ENCODE assay signal across 11 cellular contexts in genomic region chr4:122797405-122798094, GRCh38. TPM values are rescaled to one million over a fixed set of nuclear protein-coding genes. Genes with fewer than 3 reads are reported as not detected.
DNase-seq lines count a peak whose midpoint lies in the region; ATAC-seq and TF ChIP-seq lines count a peak whose summit lies in the region.
"Had no signal": no experiment of that assay in that cellular context is flagged by ENCODE, and none has a peak within 500 bp of the region (broad histone marks: within the 10 kb centered on the region; RNA-seq: fewer than 3 reads in every experiment).

No MANE protein-coding gene starts in this region.

- H3K4me3 Mint-ChIP-seq in endothelial cell (ENCODE audit: unreplicated experiment), result no peak overlapping the region
- H3K4me3 Mint-ChIP-seq: CD14-positive monocyte had no signal

- H3K9me3 ChIP-seq in A673 (ENCODE audit: low read depth, low read length, poor library complexity, severe bottlenecking) (no peaks in the 10 kb centered on the region), neuronal stem cell (replicated peaks in 1 of 2; ENCODE audit: control insufficient read depth in 2 of 2, insufficient read depth in 1 of 2, low read depth in 1 of 2, low read length in 2 of 2) (no peaks in the 10 kb centered on the region), BE2C (no peaks in the 10 kb centered on the region)

- H3K23ac ChIP-seq in neuronal stem cell (ENCODE audit: low read depth, low read length, poor library complexity), result no peak overlapping the region

- H2BK5ac ChIP-seq in neuronal stem cell (ENCODE audit: low read length), result no peak overlapping the region

- H3K14ac ChIP-seq in neuronal stem cell (ENCODE audit: low read length), result no peak overlapping the region

- H3K36me3 Mint-ChIP-seq in endothelial cell (ENCODE audit: low read depth, unreplicated experiment), result no peaks in the 10 kb centered on the region
- H3K36me3 Mint-ChIP-seq: CD14-positive monocyte had no signal

- H3K36me3 ChIP-seq in A673 (ENCODE audit: insufficient read depth, low read length, poor library complexity, severe bottlenecking) (no peaks in the 10 kb centered on the region), neuronal stem cell (replicated peaks in 1 of 2; ENCODE audit: control insufficient read depth in 2 of 2, insufficient read depth in 2 of 2, low read length in 2 of 2) (no peaks in the 10 kb centered on the region), BE2C (no peaks in the 10 kb centered on the region)

- H3K27ac ChIP-seq in A673 (ENCODE audit: low read depth, low read length, poor library complexity, severe bottlenecking) (peak overlapping the region; percentile 78), neuronal stem cell (replicated peaks; ENCODE audit: low read length) (no peak overlapping the region)

- no TSS peak for BruUV-seq in A673 (replicated peaks; lab: Mats Ljungman, UMichigan)

- POLR2A ChIA-PET in A673 (lab: Charles Lee; ENCODE audit: low non-redundant PET), result interaction anchor here (0.7 kb wide), 1 partner anchor 232 kb away, joined by 3 read pairs; no protein-coding TSS in a partner anchor

- no peak for ATAC-seq in left lobe of liver

- H4K8ac ChIP-seq in neuronal stem cell (ENCODE audit: low read depth, low read length), result no peak overlapping the region

- no peaks in the 10 kb centered on the region for H3K27me3 Mint-ChIP-seq in endothelial cell (ENCODE audit: unreplicated experiment)

- H3K4me3 ChIP-seq in A673 (ENCODE audit: low read depth, low read length, poor library complexity, severe bottlenecking), result peak overlapping the region; percentile 1
- H3K4me3 ChIP-seq in neuronal stem cell (ENCODE audit: low read length in 2 of 2), result no peak overlapping the region
- H3K4me3 ChIP-seq in BE2C (ENCODE audit: low read depth, low read length), result no peak overlapping the region

- peak overlapping the region; percentile 73 for H3K18ac ChIP-seq in neuronal stem cell (ENCODE audit: low read length)

- H2AFZ ChIP-seq in neuronal stem cell (ENCODE audit: low read length), result peak overlapping the region; percentile 90

- no peak overlapping the region for H2BK15ac ChIP-seq in neuronal stem cell (ENCODE audit: low read length)

- H3K4ac ChIP-seq in neuronal stem cell (ENCODE audit: low read length), result no peak overlapping the region

- DNase-seq in A673 (ENCODE audit: low spot score) (no peak), M059J (ENCODE audit: low read depth) (peak; percentile 9), endothelial cell (ENCODE audit: low spot score) (no peak), neuronal stem cell (ENCODE audit: low spot score) (no peak), NCI-H524 treated with DMSO at 0.1 percent for 48 hours (lab: John Stamatoyannopoulos, UW) (no peak), BE2C (no peak), D341Med (ENCODE audit: low spot score) (no peak), left lobe of liver (ENCODE audit: low spot score) (no peak)
- DNase-seq: NCI-H1694, SHP77 had no signal

- H3K4me1 ChIP-seq in A673 (ENCODE audit: insufficient read depth, low read length, poor library complexity, severe bottlenecking), result peaks cover 35% of the 10 kb centered on the region
- peaks cover 8 to 10% of the 10 kb centered on the region in 2 donors for H3K4me1 ChIP-seq in neuronal stem cell (ENCODE audit: control insufficient read depth in 2 of 2, insufficient read depth in 1 of 2, low read depth in 1 of 2, low read length in 2 of 2)
- no peaks in the 10 kb centered on the region for H3K4me1 ChIP-seq in BE2C

- H2BK12ac ChIP-seq in neuronal stem cell (ENCODE audit: low read length), result no peak overlapping the region

- H3K4me1 Mint-ChIP-seq in endothelial cell (ENCODE audit: unreplicated experiment), result peaks cover 8% of the 10 kb centered on the region

- no peak overlapping the region for H2AK5ac ChIP-seq in neuronal stem cell (ENCODE audit: low read depth, low read length)

- WGBS in neuronal stem cell (ENCODE audit: extremely low coverage in 2 of 2, insufficient read length in 2 of 2, insufficient replicate concordance in 1 of 2), 2 donors, result no CpG with 5 or more reads among the region's 2 CpGs

- intact Hi-C loops in A673 (cut with micrococcal nuclease; ENCODE audit: unreplicated experiment), result loop anchor here (1.0 kb wide), 1 partner anchor 30 kb away; no protein-coding TSS in a partner anchor

- H3K9me3 Mint-ChIP-seq in endothelial cell (ENCODE audit: unreplicated experiment), result no peaks in the 10 kb centered on the region

- CTCF ChIA-PET in A673 (lab: Charles Lee), result no interaction called here

- no peak overlapping the region for H3K9ac ChIP-seq in neuronal stem cell (ENCODE audit: low read depth, low read length, poor library complexity)

- peak overlapping the region; percentile 58 for H3K27ac Mint-ChIP-seq in endothelial cell (ENCODE audit: unreplicated experiment)

- H3K27me3 ChIP-seq in A673 (replicated peaks; ENCODE audit: insufficient read depth, low read depth, low read length, poor library complexity) (no peaks in the 10 kb centered on the region), neuronal stem cell (ENCODE audit: control insufficient read depth in 3 of 3, insufficient read depth in 3 of 3, low read depth in 1 of 3, low read length in 3 of 3) (no peaks in the 10 kb centered on the region), BE2C (no peaks in the 10 kb centered on the region)

- no peak overlapping the region for H4K91ac ChIP-seq in neuronal stem cell (ENCODE audit: low read depth, low read length, poor library complexity)

- TF ChIP-seq CTCF in A673 (conservative IDR thresholded peaks at IDR 0.05; ENCODE audit: low read depth, low read length) (no peak), endothelial cell (IDR thresholded peaks at IDR 0.05; ENCODE audit: unreplicated experiment) (no peak), BE2C (IDR thresholded peaks at IDR 0.05; ENCODE audit: low read depth, low read length) (no peak)

- H3K4me2 ChIP-seq in neuronal stem cell (ENCODE audit: insufficient read depth, low read length, poor library complexity, severe bottlenecking), result no peak overlapping the region

- no peak overlapping the region for H2BK120ac ChIP-seq in neuronal stem cell (ENCODE audit: low read depth, low read length)

- H3K79me1 ChIP-seq in neuronal stem cell (ENCODE audit: low read depth, low read length), result no peaks in the 10 kb centered on the region

RNA-seq across cellular contexts. Expression of gene FGF2, which starts 29.1 kb away (rescaled TPM):
- total RNA-seq in A673 (2021) (13.0 and 15.8 TPM in 2 replicates), endothelial cell (ENCODE audit: unreplicated experiment) (26.1 TPM), left lobe of liver (1.2 TPM)
- total RNA-seq in M059J (2014; rRNA removed; shearing (Covaris generic)), result 20.7 and 25.5 TPM in 2 replicates
- 14.7 TPM for polyA plus RNA-seq in neuronal stem cell (2013, experiment 1 of 2)
- 15.1 TPM for polyA plus RNA-seq in neuronal stem cell (2013, experiment 2 of 2)
- polyA plus RNA-seq in BE2C (2012; ENCODE audit: insufficient read depth, insufficient read length, low read depth), result 0.69 TPM
- polyA plus RNA-seq: CD14-positive monocyte had no signal
